ENCODE assay signal across 9 cellular contexts in genomic region chr7:35424869-35425495, GRCh38.
A peak's percentile ranks its signal among the peaks of the same experiment; 100 is the strongest.
DNase-seq lines count a peak whose midpoint lies in the region; ATAC-seq and TF ChIP-seq lines count a peak whose summit lies in the region.
"Had no signal": no experiment of that assay in that cellular context is flagged by ENCODE, and none has a peak within 500 bp of the region (broad histone marks: within the 10 kb centered on the region; RNA-seq: fewer than 3 reads in every experiment).

No MANE protein-coding gene starts in this region.

- ATAC-seq in CD8-positive, alpha-beta T cell = peak; percentile 86
- ATAC-seq in GM19452 (IDR thresholded peaks at IDR 0.05; ENCODE audit: unreplicated experiment) (peak; percentile 85), IMR-90 (ENCODE audit: low read depth) (peak; percentile 89)
- ATAC-seq in activated naive CD4-positive, alpha-beta T cell treated with anti-CD3 and anti-CD28 coated beads, Interleukin-2, amount 50 U/mL, for 72 hours = peak; percentile 61 to 70

- H2BK15ac ChIP-seq in IMR-90 (ENCODE audit: low read depth, low read length) = no peak overlapping the region

- H3K36me3 Mint-ChIP-seq in CD8-positive, alpha-beta T cell = no peaks in the 10 kb centered on the region
- H3K36me3 Mint-ChIP-seq in activated naive CD4-positive, alpha-beta T cell treated with anti-CD3 and anti-CD28 coated beads, Interleukin-2, amount 50 U/mL, for 72 hours = no peaks in the 10 kb centered on the region

- no peak overlapping the region for H3K23ac ChIP-seq in IMR-90 (ENCODE audit: low read depth, low read length)

- no peaks in the 10 kb centered on the region for H3K27me3 ChIP-seq in CD8-positive, alpha-beta T cell (ENCODE audit: insufficient read depth, low read length)
- H3K27me3 ChIP-seq in IMR-90 (ENCODE audit: control insufficient read depth, insufficient read depth, low read length) (no peaks in the 10 kb centered on the region), left ventricle myocardium inferior (ENCODE audit: low read depth) (no peaks in the 10 kb centered on the region)

- no peaks in the 10 kb centered on the region for H3K4me1 Mint-ChIP-seq in CD8-positive, alpha-beta T cell (ENCODE audit: low read depth)

- POLR2A ChIA-PET in CD8-positive, alpha-beta T cell (lab: Charles Lee) = no interaction called here
- POLR2A ChIA-PET in IMR-90 (lab: Charles Lee; ENCODE audit: unreplicated experiment) = interaction anchor here (0.6 to 0.7 kb wide), 3 partner anchors 12 to 560 kb away, joined by 3 to 6 read pairs (median 5); no protein-coding TSS in a partner anchor

- H3K27me3 Mint-ChIP-seq in CD8-positive, alpha-beta T cell (ENCODE audit: low read depth) = peaks cover 25% of the 10 kb centered on the region

- no peaks in the 10 kb centered on the region for H3K36me3 ChIP-seq in CD8-positive, alpha-beta T cell (ENCODE audit: insufficient read depth, low read length)
- H3K36me3 ChIP-seq in IMR-90 (ENCODE audit: control insufficient read depth, insufficient read depth, low read length) = no peaks in the 10 kb centered on the region
- H3K36me3 ChIP-seq in left ventricle myocardium inferior = no peaks in the 10 kb centered on the region

- H3K56ac ChIP-seq in IMR-90 (ENCODE audit: extremely low read depth, insufficient read depth, low read length) = no peak overlapping the region

- H3K9me1 ChIP-seq in IMR-90 (ENCODE audit: insufficient read depth, low read length) = no peaks in the 10 kb centered on the region

- no peak overlapping the region for H3K18ac ChIP-seq in IMR-90 (ENCODE audit: low read depth, low read length)

- no peak overlapping the region for H2AFZ ChIP-seq in IMR-90 (replicated peaks; ENCODE audit: low read length, poor library complexity)

- WGBS in IMR-90 (ENCODE audit: extremely low coverage in 2 of 2, insufficient read length in 1 of 2), 2 experiments = no CpG with 5 or more reads among the region's 4 CpGs

- peak; percentile 57 for TF ChIP-seq RAD21 in IMR-90 (IDR thresholded peaks at IDR 0.05; ENCODE audit: low read length)

- H3K9me3 ChIP-seq in CD8-positive, alpha-beta T cell (ENCODE audit: low read length) = no peaks in the 10 kb centered on the region
- H3K9me3 ChIP-seq in IMR-90 (ENCODE audit: control insufficient read depth, insufficient read depth, low read length) (no peaks in the 10 kb centered on the region), left ventricle myocardium inferior (replicated peaks) (peaks cover 25% of the 10 kb centered on the region)

- no peak overlapping the region for H3K4me2 ChIP-seq in IMR-90 (ENCODE audit: low read depth, low read length)

- H3K4ac ChIP-seq in IMR-90 (ENCODE audit: low read depth, low read length) = no peak overlapping the region

- H3K27ac ChIP-seq in CD8-positive, alpha-beta T cell (ENCODE audit: low read depth, low read length) = no peak overlapping the region
- H3K27ac ChIP-seq in IMR-90 (ENCODE audit: insufficient read depth, low read length) (no peak overlapping the region), left ventricle myocardium inferior (replicated peaks) (no peak overlapping the region)
- H3K27ac ChIP-seq: SK-N-MC had no signal

- no peak overlapping the region for H2BK5ac ChIP-seq in IMR-90 (ENCODE audit: low read depth, low read length, poor library complexity, severe bottlenecking)

- H2AK5ac ChIP-seq in IMR-90 (ENCODE audit: low read depth, low read length) = no peak overlapping the region

- no peak overlapping the region for H2AK9ac ChIP-seq in IMR-90 (replicated peaks; ENCODE audit: low read depth, low read length, poor library complexity)

- in situ Hi-C loops in IMR-90 (cut with MboI; ENCODE audit: low sequenced_read_pairs) = loop anchor here (5.0 kb wide), 1 partner anchor 197 kb away; no protein-coding TSS in a partner anchor
- in situ Hi-C loops in SK-MEL-5 (cut with HindIII; ENCODE audit: low pct_unique_long_range_greater_than_20kb, low sequenced_read_pairs) = no loop called here

- no peak for TF ChIP-seq POLR2A in IMR-90 (IDR thresholded peaks at IDR 0.05; ENCODE audit: low read depth, low read length)

- dilution Hi-C loops in IMR-90 (cut with HindIII; ENCODE audit: low sequenced_read_pairs, unreplicated experiment) = no loop called here

- no peak overlapping the region for H2BK120ac ChIP-seq in IMR-90 (ENCODE audit: low read depth, low read length)

- no peaks in the 10 kb centered on the region for H3K79me1 ChIP-seq in IMR-90 (ENCODE audit: low read depth in 1 of 2, low read length in 2 of 2)

- H3K27ac Mint-ChIP-seq in CD8-positive, alpha-beta T cell = no peak overlapping the region
- no peak overlapping the region for H3K27ac Mint-ChIP-seq in activated naive CD4-positive, alpha-beta T cell treated with anti-CD3 and anti-CD28 coated beads, Interleukin-2, amount 50 U/mL, for 72 hours

- H4K20me1 ChIP-seq in IMR-90 (ENCODE audit: insufficient read depth, low read length) = no peaks in the 10 kb centered on the region

- CTCF ChIA-PET in CD8-positive, alpha-beta T cell (lab: Charles Lee) = interaction anchor here (0.6 to 3.7 kb wide), 14 partner anchors 10 to 482 kb away, joined by 3 to 18 read pairs (median 3); no protein-coding TSS in a partner anchor
- CTCF ChIA-PET in IMR-90 (lab: Yijun Ruan, JAX) = interaction anchor here (0.6 to 2.0 kb wide), 8 partner anchors 9 to 199 kb away, joined by 3 to 19 read pairs (median 4); no protein-coding TSS in a partner anchor

- TF ChIP-seq CTCF in CD8-positive, alpha-beta T cell (IDR thresholded peaks at IDR 0.05) = peak; percentile 75
- TF ChIP-seq CTCF in IMR-90 (conservative IDR thresholded peaks at IDR 0.05; ENCODE audit: low read depth, low read length) = peak; percentile 75
- TF ChIP-seq CTCF in left ventricle myocardium inferior (IDR thresholded peaks at IDR 0.05; ENCODE audit: borderline replicate concordance) = peak; percentile 78

- BruUV-seq in IMR-90 (replicated peaks; lab: Mats Ljungman, UMichigan) = no TSS peak

- H3K14ac ChIP-seq in IMR-90 (replicated peaks; ENCODE audit: low read depth, low read length) = no peak overlapping the region

- no peak overlapping the region for H3K4me3 Mint-ChIP-seq in CD8-positive, alpha-beta T cell

- no peak overlapping the region for H4K8ac ChIP-seq in IMR-90 (ENCODE audit: low read depth in 2 of 2, low read length in 2 of 2)

- no peak overlapping the region for H4K5ac ChIP-seq in IMR-90 (ENCODE audit: low read depth, low read length)

- intact Hi-C loops in CD8-positive, alpha-beta T cell (cut with DNase I, micrococcal nuclease) = loop anchor here (1.0 to 5.0 kb wide), 5 partner anchors 112 to 547 kb away; no protein-coding TSS in a partner anchor
- intact Hi-C loops in IMR-90 (cut with micrococcal nuclease) (loop anchor here (1.0 to 5.0 kb wide), 5 partner anchors 95 to 552 kb away; partner anchors contain the start of gene SEPTIN7), left ventricle myocardium inferior (cut with micrococcal nuclease) (loop anchor here (5.0 to 10.0 kb wide), 2 partner anchors 97 to 200 kb away; no protein-coding TSS in a partner anchor)

- no peak overlapping the region for H3K4me3 ChIP-seq in CD8-positive, alpha-beta T cell (ENCODE audit: low read depth, low read length)
- no peak overlapping the region for H3K4me3 ChIP-seq in IMR-90 (ENCODE audit: insufficient read depth, low read depth, low read length)
- no peak overlapping the region for H3K4me3 ChIP-seq in left ventricle myocardium inferior
- H3K4me3 ChIP-seq: SK-N-MC had no signal

- peaks cover 5% of the 10 kb centered on the region for H3K9me3 Mint-ChIP-seq in CD8-positive, alpha-beta T cell
- no peaks in the 10 kb centered on the region for H3K9me3 Mint-ChIP-seq in activated naive CD4-positive, alpha-beta T cell treated with anti-CD3 and anti-CD28 coated beads, Interleukin-2, amount 50 U/mL, for 72 hours

- no peak overlapping the region for H4K91ac ChIP-seq in IMR-90 (ENCODE audit: insufficient read depth, low read depth, low read length)

- DNase-seq in CD8-positive, alpha-beta T cell = peak; percentile 9 to 61 (median 47)
- DNase-seq in IMR-90 (peak; percentile 43), SK-MEL-5 (ENCODE audit: low read depth, low spot score) (peak; percentile 81), left ventricle myocardium inferior (peak; percentile 59), smooth muscle cell of the brain vasculature (ENCODE audit: low read depth, low spot score) (peak; percentile 15), dedifferentiated amniotic fluid mesenchymal stem cell (ENCODE audit: extremely low spot score) (no peak)
- peak in 1 of 2 donors; percentile 52 for DNase-seq in activated naive CD4-positive, alpha-beta T cell treated with anti-CD3 and anti-CD28 coated beads, Interleukin-2, amount 50 U/mL, for 72 hours (ENCODE audit: low spot score in 2 of 2)

- H3K4me1 ChIP-seq in CD8-positive, alpha-beta T cell (ENCODE audit: insufficient read depth, low read length) = no peaks in the 10 kb centered on the region
- no peaks in the 10 kb centered on the region for H3K4me1 ChIP-seq in IMR-90 (ENCODE audit: control insufficient read depth, insufficient read depth, low read length)
- H3K4me1 ChIP-seq in left ventricle myocardium inferior = peaks cover 19% of the 10 kb centered on the region

- H3K9ac ChIP-seq in IMR-90 (ENCODE audit: low read depth, low read length) = no peak overlapping the region

- no peak overlapping the region for H2BK20ac ChIP-seq in IMR-90 (ENCODE audit: low read depth, low read length)

TF ChIP-seq in IMR-90, 13 proteins besides CTCF, POLR2A, EP300 and RAD21:
- no peak for TF ChIP-seq RFX5 (IDR thresholded peaks at IDR 0.05; ENCODE audit: low read depth, low read length)
- peak; percentile 78 for TF ChIP-seq SMC3 (IDR thresholded peaks at IDR 0.05; ENCODE audit: low read depth, low read length)
TF ChIP-seq in IMR-90: peak in this region for 1.
